11 cellular contexts compared by ENCODE assay signal in genomic region chr2:188788621-188789020, GRCh38.
A peak's percentile ranks its signal among the peaks of the same experiment; 100 is the strongest.
DNase-seq lines count a peak whose midpoint lies in the region; ATAC-seq and TF ChIP-seq lines count a peak whose summit lies in the region.
"Had no signal": no experiment of that assay in that cellular context is flagged by ENCODE, and none has a peak within 500 bp of the region (broad histone marks: within the 10 kb centered on the region; RNA-seq: fewer than 3 reads in every experiment).

No MANE protein-coding gene starts in this region.

- H3K9me3 Mint-ChIP-seq in CD14-positive monocyte, result peaks cover 0 to 6% (median 0%) of the 10 kb centered on the region in 7 donors

- ATAC-seq in left ventricle myocardium superior, result peak; percentile 75
- ATAC-seq in GM21390 (IDR thresholded peaks at IDR 0.05; ENCODE audit: unreplicated experiment), result no peak
- no peak for ATAC-seq in HG03097 (IDR thresholded peaks at IDR 0.05; ENCODE audit: low FRiP score, unreplicated experiment)

- no peak overlapping the region for H3K4me3 Mint-ChIP-seq in CD14-positive monocyte

- H3K4me1 Mint-ChIP-seq in CD14-positive monocyte, result no peaks in the 10 kb centered on the region

- DNase-seq in H4 (ENCODE audit: low spot score), result peak; percentile 84
- DNase-seq in ascending aorta (ENCODE audit: low spot score in 2 of 2), result peak; percentile 15 to 88
- DNase-seq in left ventricle myocardium superior, result peak; percentile 46
- DNase-seq in skeletal muscle cell (ENCODE audit: low read depth), result peak; percentile 81
- DNase-seq in CD14-positive monocyte (ENCODE audit: low spot score), result no peak
- DNase-seq in NCI-H2227 (lab: John Stamatoyannopoulos, UW; ENCODE audit: unreplicated experiment), result no peak
- DNase-seq: activated CD4-positive, alpha-beta T cell treated with anti-CD3 and anti-CD28 coated beads for 48 hours; effector CD8-positive, alpha-beta T cell had no signal

- H3K4me3 ChIP-seq in ascending aorta, result no peak overlapping the region
- H3K4me3 ChIP-seq in skeletal muscle cell (ENCODE audit: low read depth, low read length), result no peak overlapping the region
- H3K4me3 ChIP-seq: right lobe of liver had no signal

- no peaks in the 10 kb centered on the region for H3K9me3 ChIP-seq in ascending aorta
- H3K9me3 ChIP-seq: right lobe of liver had no signal

- intact Hi-C loops in ascending aorta (cut with DNase I), result loop anchor here (5.0 to 10.0 kb wide), 3 partner anchors 84 to 626 kb away; no protein-coding TSS in a partner anchor
- intact Hi-C loops in left ventricle myocardium superior (cut with micrococcal nuclease), result loop anchor here (10.0 kb wide), 1 partner anchor 186 kb away; the partner anchor contains the start of gene COL3A1
- intact Hi-C loops in CD14-positive monocyte (cut with micrococcal nuclease), result no loop called here

- H3K36me3 ChIP-seq in ascending aorta, result no peaks in the 10 kb centered on the region
- H3K36me3 ChIP-seq: right lobe of liver had no signal

- TF ChIP-seq CTCF in ascending aorta (IDR thresholded peaks at IDR 0.05) (no peak), CD14-positive monocyte (IDR thresholded peaks at IDR 0.05) (no peak)

- peaks cover 0 to 28% of the 10 kb centered on the region in 2 donors for H3K4me1 ChIP-seq in ascending aorta
- H3K4me1 ChIP-seq: right lobe of liver had no signal

- H3K36me3 Mint-ChIP-seq in CD14-positive monocyte, result no peaks in the 10 kb centered on the region

- no peak overlapping the region for H3K27ac Mint-ChIP-seq in CD14-positive monocyte

- H3K27ac ChIP-seq in ascending aorta, result peak overlapping the region; percentile 68 to 80
- H3K27ac ChIP-seq: right lobe of liver had no signal

- no peaks in the 10 kb centered on the region for H3K27me3 ChIP-seq in ascending aorta
- H3K27me3 ChIP-seq: right lobe of liver had no signal

- H3K27me3 Mint-ChIP-seq in CD14-positive monocyte (ENCODE audit: low read depth in 3 of 3), result no peaks in the 10 kb centered on the region

Comparison
In these comparisons a context has a peak if more than half of its experiments do, and no peak if none do; other contexts are left out.
1. DNase-seq: peak in H4 (single experiment), ascending aorta (2 of 2), left ventricle myocardium superior (single experiment) and skeletal muscle cell (single experiment); none in CD14-positive monocyte (single experiment) and NCI-H2227 (single experiment).
2. intact Hi-C loops: an anchor here in ascending aorta (5.0 to 10.0 kb wide) and left ventricle myocardium superior (10.0 kb wide); none called in CD14-positive monocyte.